Comparison of ENCODE assay signal across 8 cellular contexts in genomic region chr20:44187763-44188709, GRCh38. TPM values are rescaled to one million over a fixed set of nuclear protein-coding genes. Genes with fewer than 3 reads are reported as not detected.
DNase-seq lines count a peak whose midpoint lies in the region; TF ChIP-seq lines count a peak whose summit lies in the region.

No MANE protein-coding gene starts in this region.

- H3K36me3 ChIP-seq in ectodermal cell (ENCODE audit: control insufficient read depth, insufficient read depth, low read length) = no peaks in the 10 kb centered on the region

- peaks cover 8% of the 10 kb centered on the region for H3K4me1 Mint-ChIP-seq in activated naive CD4-positive, alpha-beta T cell treated with anti-CD3 and anti-CD28 coated beads for 36 hours (ENCODE audit: low read depth)

- no peak overlapping the region for H3K27ac Mint-ChIP-seq in activated naive CD4-positive, alpha-beta T cell treated with anti-CD3 and anti-CD28 coated beads for 36 hours

- intact Hi-C loops in activated naive CD4-positive, alpha-beta T cell treated with anti-CD3 and anti-CD28 coated beads for 36 hours (cut with micrococcal nuclease) = no loop called here

- no peak overlapping the region for H3K4me3 Mint-ChIP-seq in activated naive CD4-positive, alpha-beta T cell treated with anti-CD3 and anti-CD28 coated beads for 36 hours

- peaks cover 36% of the 10 kb centered on the region for H3K27me3 Mint-ChIP-seq in activated naive CD4-positive, alpha-beta T cell treated with anti-CD3 and anti-CD28 coated beads for 36 hours (ENCODE audit: low read depth)

- WGBS in ectodermal cell, 2 experiments = 53 to 69% methylated on average over 5 to 8 of the region's 8 CpGs

- DNase-seq in AG04449 (ENCODE audit: low read depth, low spot score) (no peak), MV-4-11 (lab: John Stamatoyannopoulos, UW) (peak; percentile 36), myocyte (ENCODE audit: low read depth) (peak; percentile 77), NCI-H69 (lab: John Stamatoyannopoulos, UW) (no peak), NCI-H524 treated with DMSO at 0.1 percent for 48 hours (lab: John Stamatoyannopoulos, UW) (no peak), islet precursor cell (no peak)
- no peak for DNase-seq in activated naive CD4-positive, alpha-beta T cell treated with anti-CD3 and anti-CD28 coated beads for 36 hours

- POLR2A ChIA-PET in AG04449 (lab: Yijun Ruan, JAX) = interaction anchor here (0.7 to 1.8 kb wide), 6 partner anchors 22 to 71 kb away, joined by 3 to 10 read pairs (median 6); no protein-coding TSS in a partner anchor

- H3K4me3 ChIP-seq in AG04449 (ENCODE audit: low read depth, low read length) = peak overlapping the region; percentile 62
- H3K4me3 ChIP-seq in ectodermal cell (ENCODE audit: insufficient read depth, low read depth, low read length) = peak overlapping the region; percentile 40

- H3K27ac ChIP-seq in ectodermal cell (ENCODE audit: insufficient read depth, low read depth, low read length, poor library complexity, severe bottlenecking) = peak overlapping the region; percentile 74

- H3K36me3 Mint-ChIP-seq in activated naive CD4-positive, alpha-beta T cell treated with anti-CD3 and anti-CD28 coated beads for 36 hours (ENCODE audit: low read depth) = no peaks in the 10 kb centered on the region

- H3K9me3 ChIP-seq in ectodermal cell (ENCODE audit: control insufficient read depth, low read length) = no peaks in the 10 kb centered on the region

- peaks cover 17% of the 10 kb centered on the region for H3K27me3 ChIP-seq in ectodermal cell (ENCODE audit: control insufficient read depth, insufficient read depth, low read length, poor library complexity, severe bottlenecking)

- H3K4me1 ChIP-seq in ectodermal cell (ENCODE audit: control insufficient read depth, insufficient read depth, low read length) = peaks cover 11% of the 10 kb centered on the region

- no peak for TF ChIP-seq CTCF in AG04449 (IDR thresholded peaks at IDR 0.05; ENCODE audit: insufficient read depth, low read length, missing control alignments)

- H3K9me3 Mint-ChIP-seq in activated naive CD4-positive, alpha-beta T cell treated with anti-CD3 and anti-CD28 coated beads for 36 hours = no peaks in the 10 kb centered on the region

- CTCF ChIA-PET in AG04449 (lab: Yijun Ruan, JAX) = interaction anchor here (0.8 to 17.1 kb wide), 21 partner anchors 9 to 438 kb away, joined by 3 to 820 read pairs (median 5); partner anchors contain the start of genes FITM2 and OSER1
- CTCF ChIA-PET in activated naive CD4-positive, alpha-beta T cell treated with anti-CD3 and anti-CD28 coated beads for 36 hours (lab: Charles Lee) = interaction anchor here (0.7 to 8.9 kb wide), 8 partner anchors 10 to 437 kb away, joined by 3 to 116 read pairs (median 6); no protein-coding TSS in a partner anchor

RNA-seq across cellular contexts. Expression of gene JPH2, which starts 1.0 kb away (rescaled TPM):
- polyA plus RNA-seq in ectodermal cell (2013, experiment 1 of 4) = 0.87 TPM
- polyA plus RNA-seq in ectodermal cell (2013, experiment 2 of 4) = 1.2 TPM
- 1.2 TPM for polyA plus RNA-seq in ectodermal cell (2013, experiment 3 of 4)
- 1.1 TPM for polyA plus RNA-seq in ectodermal cell (2013, experiment 4 of 4)
- total RNA-seq in myocyte = 263 and 339 TPM in 2 replicates
- 121 TPM for polyA plus RNA-seq in myocyte (2012)
- not detected for total RNA-seq in activated naive CD4-positive, alpha-beta T cell treated with anti-CD3 and anti-CD28 coated beads for 36 hours

RNA-seq across cellular contexts. Expression of gene OSER1, which starts 22.5 kb away (rescaled TPM):
- polyA plus RNA-seq in ectodermal cell (2013, experiment 1 of 4) = 36.2 TPM
- 35.8 TPM for polyA plus RNA-seq in ectodermal cell (2013, experiment 2 of 4)
- polyA plus RNA-seq in ectodermal cell (2013, experiment 3 of 4) = 35.3 TPM
- polyA plus RNA-seq in ectodermal cell (2013, experiment 4 of 4) = 36.1 TPM
- total RNA-seq in myocyte = 36.3 and 37.4 TPM in 2 replicates
- polyA plus RNA-seq in myocyte (2012) = 28.8 TPM
- total RNA-seq in activated naive CD4-positive, alpha-beta T cell treated with anti-CD3 and anti-CD28 coated beads for 36 hours = 10 to 100 TPM; 27.7 to 28.4 TPM

RNA-seq across cellular contexts. Expression of gene GDAP1L1, which starts 59.1 kb away (rescaled TPM):
- 2.0 TPM for polyA plus RNA-seq in ectodermal cell (2013, experiment 1 of 4)
- 2.6 TPM for polyA plus RNA-seq in ectodermal cell (2013, experiment 2 of 4)
- 2.6 TPM for polyA plus RNA-seq in ectodermal cell (2013, experiment 3 of 4)
- 4.6 TPM for polyA plus RNA-seq in ectodermal cell (2013, experiment 4 of 4)
- total RNA-seq in myocyte = 0.11 TPM in 1 of 2 replicates, not detected in the other
- polyA plus RNA-seq in myocyte (2012) = 0.11 TPM
- under 1 TPM; 0.27 to 0.50 TPM for total RNA-seq in activated naive CD4-positive, alpha-beta T cell treated with anti-CD3 and anti-CD28 coated beads for 36 hours

Comparison
In these comparisons a context has a peak if more than half of its experiments do, and no peak if none do; other contexts are left out.
1. DNase-seq: peak in MV-4-11 (single experiment) and myocyte (single experiment); none in AG04449 (single experiment), activated naive CD4-positive, alpha-beta T cell treated with anti-CD3 and anti-CD28 coated beads for 36 hours (single experiment), NCI-H69 (single experiment), NCI-H524 treated with DMSO at 0.1 percent for 48 hours (single experiment) and islet precursor cell (single experiment).
2. RNA of gene JPH2, which starts 1.0 kb away (total RNA-seq): 263 to 339 TPM in myocyte; not detected in activated naive CD4-positive, alpha-beta T cell treated with anti-CD3 and anti-CD28 coated beads for 36 hours; every median in the first group is over 100 times any median in the second.